In genomic region chr15:101648356-101648755, GRCh38 we compare ENCODE assay signal across 1 cellular context.
TF ChIP-seq lines count a peak whose summit lies in the region.

No MANE protein-coding gene starts in this region.

TF ChIP-seq in HepG2, 621 proteins besides CTCF, POLR2A, EP300 and RAD21:
- TF ChIP-seq PRDM10 (CRISPR knock-in tag; IDR thresholded peaks at IDR 0.05; ENCODE audit: low read depth) = no peak
- TF ChIP-seq FLYWCH1 (CRISPR knock-in tag; IDR thresholded peaks at IDR 0.05) = no peak
- TF ChIP-seq RARA (CRISPR knock-in tag; IDR thresholded peaks at IDR 0.05) = no peak
- no peak for TF ChIP-seq ZNF431 (CRISPR knock-in tag; IDR thresholded peaks at IDR 0.05; ENCODE audit: borderline replicate concordance, low read depth)
- TF ChIP-seq BRF2 (CRISPR knock-in tag; IDR thresholded peaks at IDR 0.05) = no peak
- no peak for TF ChIP-seq SIN3A (IDR thresholded peaks at IDR 0.05; ENCODE audit: borderline replicate concordance, low read depth, low read length)
- no peak for TF ChIP-seq ZNF331 (CRISPR knock-in tag; IDR thresholded peaks at IDR 0.05)
- no peak for TF ChIP-seq SAFB2 (CRISPR knock-in tag; IDR thresholded peaks at IDR 0.05; ENCODE audit: borderline replicate concordance, low read depth)
- TF ChIP-seq ZBTB40 (IDR thresholded peaks at IDR 0.05) = no peak
- no peak for TF ChIP-seq ZBTB40 (CRISPR knock-in tag; IDR thresholded peaks at IDR 0.05)
- TF ChIP-seq UBTF (CRISPR knock-in tag; IDR thresholded peaks at IDR 0.05) = no peak
- TF ChIP-seq ZNF740 (CRISPR knock-in tag; IDR thresholded peaks at IDR 0.05) = no peak
- TF ChIP-seq REPIN1 (CRISPR knock-in tag; IDR thresholded peaks at IDR 0.05; ENCODE audit: borderline replicate concordance, low read depth) = no peak
- no peak for TF ChIP-seq ZFP37 (CRISPR knock-in tag; IDR thresholded peaks at IDR 0.05; ENCODE audit: borderline replicate concordance)
- TF ChIP-seq ZNF75D (CRISPR knock-in tag; IDR thresholded peaks at IDR 0.05; ENCODE audit: borderline replicate concordance) = no peak
- no peak for TF ChIP-seq ZBTB7B (CRISPR knock-in tag; IDR thresholded peaks at IDR 0.05)
- TF ChIP-seq HNRNPK (IDR thresholded peaks at IDR 0.05; ENCODE audit: low read depth, low read length, poor library complexity, severe bottlenecking) = no peak
- no peak for TF ChIP-seq ATAD3A (CRISPR knock-in tag; IDR thresholded peaks at IDR 0.05)
- TF ChIP-seq GRHL1 (CRISPR knock-in tag; conservative IDR thresholded peaks at IDR 0.05) = no peak
- TF ChIP-seq MEIS1 (CRISPR knock-in tag; IDR thresholded peaks at IDR 0.05; ENCODE audit: borderline replicate concordance) = no peak
- TF ChIP-seq HNRNPLL (IDR thresholded peaks at IDR 0.05; ENCODE audit: low read depth, low read length, poor library complexity, severe bottlenecking) = no peak
TF ChIP-seq in HepG2: peak in this region for 0.
